ENCODE assay signal across 32 cellular contexts in genomic region chr18:27331606-27332005, GRCh38.
"Had no signal": no experiment of that assay in that cellular context is flagged by ENCODE, and none has a peak within 500 bp of the region (broad histone marks: within the 10 kb centered on the region; RNA-seq: fewer than 3 reads in every experiment).

No MANE protein-coding gene starts in this region.

- H3K27me3 ChIP-seq: adrenal gland, body of pancreas, brain microvascular endothelial cell, breast epithelium had no signal

- H3K9me3 ChIP-seq: adrenal gland, body of pancreas, breast epithelium had no signal

- H3K36me3 ChIP-seq: adrenal gland, brain microvascular endothelial cell, breast epithelium had no signal

- FAIRE-seq: astrocyte, TTC549 had no signal

- DNase-seq: activated B cell treated with CpG ODN at 0.5 μM for 24 hours; activated CD4-positive, alpha-beta memory T cell treated with anti-CD3 and anti-CD28 coated beads for 36 hours; activated CD4-positive, alpha-beta T cell treated with anti-CD3 and anti-CD28 coated beads for 4 hours; activated CD4-positive, alpha-beta T cell treated with anti-CD3 and anti-CD28 coated beads, Interleukin-2, amount 10 ng/mL, durations not matched to agents 24 days and 14 days; activated CD4-positive, alpha-beta T cell treated with anti-CD3 and anti-CD28 coated beads, Interleukin-2, amount 50 U/mL, for 1 hour; activated CD4-positive, alpha-beta T cell treated with anti-CD3 and anti-CD28 coated beads, Interleukin-2, amount 50 U/mL, for 4 hours; activated CD4-positive, CD25-positive, alpha-beta regulatory T cell treated with anti-CD3 and anti-CD28 coated beads, Interleukin-2, amount 50 U/mL, for 72 hours; activated CD8-positive, alpha-beta memory T cell treated with anti-CD3 and anti-CD28 coated beads, Interleukin-2, amount 50 U/mL, for 4 hours; activated CD8-positive, alpha-beta T cell treated with anti-CD3 and anti-CD28 coated beads for 36 hours; activated effector memory CD4-positive, alpha-beta T cell treated with anti-CD3 and anti-CD28 coated beads, Interleukin-2, amount 50 U/mL, for 16 hours; activated gamma-delta T cell treated with Interleukin-2 at 50 U/mL for 16 hours; activated naive CD4-positive, alpha-beta T cell; activated naive CD4-positive, alpha-beta T cell treated with anti-CD3 and anti-CD28 coated beads for 36 hours; activated naive CD4-positive, alpha-beta T cell treated with anti-CD3 and anti-CD28 coated beads, Interleukin-2, amount 50 U/mL, for 16 hours; activated naive CD8-positive, alpha-beta T cell treated with anti-CD3 and anti-CD28 coated beads for 36 hours; activated T-cell treated with anti-CD3 and anti-CD28 coated beads for 4 hours; activated T-cell treated with anti-CD3 and anti-CD28 coated beads, Interleukin-2, amount 50 U/mL, for 1 hour; activated T-cell treated with anti-CD3 and anti-CD28 coated beads, Interleukin-2, amount 50 U/mL, for 4 hours; activated T-cell treated with anti-CD3 and anti-CD28 coated beads, Interleukin-2, amount 50 U/mL, for 72 hours; adrenal gland; amniotic stem cell; aorta; body of pancreas; brain microvascular endothelial cell; central memory CD4-positive, alpha-beta T cell; T-helper 2 cell; T-helper 9 cell had no signal

- ATAC-seq: activated CD8-positive, alpha-beta T cell treated with anti-CD3 and anti-CD28 coated beads for 36 hours; activated naive CD4-positive, alpha-beta T cell treated with anti-CD3 and anti-CD28 coated beads, Interleukin-2, amount 50 U/mL, for 72 hours; activated T-cell treated with anti-CD3 and anti-CD28 coated beads, Interleukin-2, amount 50 U/mL, for 4 hours; activated T-cell treated with anti-CD3 and anti-CD28 coated beads, Interleukin-2, amount 50 U/mL, for 72 hours; activated T-helper 17 cell treated with anti-CD3 and anti-CD28 coated beads, Interleukin-2, amount 50 U/mL, for 72 hours; body of pancreas had no signal

- H3K4me1 ChIP-seq: adrenal gland, body of pancreas, breast epithelium had no signal

- H3K27ac ChIP-seq: adrenal gland, body of pancreas, brain microvascular endothelial cell, breast epithelium had no signal

- H3K4me3 ChIP-seq: adrenal gland, body of pancreas, breast epithelium had no signal
